In the genomic region with DNA sequence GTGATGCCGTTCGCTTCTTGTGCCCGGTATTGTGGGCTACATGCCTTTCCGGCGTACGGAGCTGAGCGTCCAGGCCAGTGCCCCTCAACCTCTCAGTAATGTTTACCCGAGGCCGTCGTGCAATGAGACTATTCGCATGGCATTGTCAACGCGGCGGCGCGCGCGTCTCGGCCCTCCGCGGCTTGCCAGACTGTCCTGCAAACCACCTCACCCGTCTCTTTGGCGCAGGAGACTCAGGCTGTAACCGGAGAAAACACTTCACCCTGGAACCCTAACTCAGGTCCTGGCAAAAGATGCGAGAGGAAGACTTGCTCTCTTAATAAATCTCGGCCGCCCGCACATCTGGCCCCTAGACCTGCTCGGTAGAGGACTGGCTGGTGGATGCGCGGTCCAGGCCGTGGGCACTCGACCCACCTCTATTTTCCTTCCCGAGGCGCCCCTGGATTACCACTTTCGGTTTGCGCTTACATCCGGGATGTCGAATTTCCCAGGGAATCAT, we compare ENCODE assay signal across 14 cellular contexts.
A peak's percentile ranks its signal among the peaks of the same experiment; 100 is the strongest.
DNase-seq lines count a peak whose midpoint lies in the region; ATAC-seq and TF ChIP-seq lines count a peak whose summit lies in the region.
"Had no signal": no experiment of that assay in that cellular context is flagged by ENCODE, and none has a peak within 500 bp of the region (broad histone marks: within the 10 kb centered on the region; RNA-seq: fewer than 3 reads in every experiment).

No MANE protein-coding gene starts in this region.

- peaks cover 4% of the 10 kb centered on the region for H4K20me1 ChIP-seq in osteoblast (ENCODE audit: insufficient read depth, low read length)

- H3K4me1 ChIP-seq in duodenal mucosa (ENCODE audit: control insufficient read depth in 1 of 2, insufficient read depth in 2 of 2, low read length in 2 of 2) (peaks cover 27 to 28% of the 10 kb centered on the region in 2 donors), osteoblast (ENCODE audit: insufficient read depth, low read length) (peaks cover 10% of the 10 kb centered on the region)
- H3K4me1 ChIP-seq: HAP-1 had no signal

- H3K4me3 ChIP-seq in AG10803 (ENCODE audit: low read length), result peak overlapping the region; percentile 33
- H3K4me3 ChIP-seq in duodenal mucosa (ENCODE audit: low read depth in 1 of 2, low read length in 2 of 2), result peak overlapping the region; percentile 35 to 43
- H3K4me3 ChIP-seq in osteoblast (ENCODE audit: insufficient read depth, low read length), result peak overlapping the region; percentile 24
- H3K4me3 ChIP-seq: HAP-1, SJSA1 had no signal

- peaks cover 95 to 100% of the 10 kb centered on the region in 2 donors for H3K27me3 ChIP-seq in duodenal mucosa (ENCODE audit: control insufficient read depth in 1 of 2, insufficient read depth in 2 of 2, low read length in 2 of 2)
- H3K27me3 ChIP-seq in osteoblast (ENCODE audit: insufficient read depth, low read length), result peaks cover 100% of the 10 kb centered on the region
- H3K27me3 ChIP-seq: SJSA1 had no signal

- no peaks in the 10 kb centered on the region for H3K79me2 ChIP-seq in osteoblast (ENCODE audit: insufficient read depth, low read length)

- H3K9ac ChIP-seq in duodenal mucosa (ENCODE audit: low read depth in 1 of 2, low read length in 2 of 2), result no peak overlapping the region

- no peak for ATAC-seq in HG03135 (IDR thresholded peaks at IDR 0.05; ENCODE audit: unreplicated experiment)
- ATAC-seq: right cardiac atrium had no signal

- DNase-seq in AG10803 (ENCODE audit: low read depth), result no peak
- peak; percentile 29 for DNase-seq in EL
- DNase-seq in osteoblast (ENCODE audit: insufficient read length, low spot score, missing footprints), result peak; percentile 76
- no peak for DNase-seq in NCI-H2196 treated with DMSO at 0.1 percent for 48 hours (lab: John Stamatoyannopoulos, UW; ENCODE audit: unreplicated experiment)
- DNase-seq in GM19240 (ENCODE audit: insufficient read length, low spot score), result no peak
- no peak for DNase-seq in NCI-H1092 treated with DMSO at 0.1 percent for 48 hours (lab: John Stamatoyannopoulos, UW)
- DNase-seq: cerebellar nuclear complex, foreskin melanocyte, right cardiac atrium had no signal

- peak overlapping the region; percentile 40 for H3K4me2 ChIP-seq in osteoblast (ENCODE audit: insufficient read depth, low read length)

- H2AFZ ChIP-seq in osteoblast (ENCODE audit: low read length), result no peak overlapping the region

- H3K27ac ChIP-seq in duodenal mucosa (ENCODE audit: low read depth, low read length) (no peak overlapping the region), osteoblast (ENCODE audit: low read depth, low read length) (no peak overlapping the region)
- H3K27ac ChIP-seq: SJSA1, VCaP had no signal

- H3K9me3 ChIP-seq in duodenal mucosa (ENCODE audit: control insufficient read depth in 1 of 2, low read length in 2 of 2), result no peaks in the 10 kb centered on the region
- no peaks in the 10 kb centered on the region for H3K9me3 ChIP-seq in osteoblast (ENCODE audit: low read depth, low read length)
- H3K9me3 ChIP-seq: HAP-1, SJSA1 had no signal

- TF ChIP-seq CTCF in AG10803 (conservative IDR thresholded peaks at IDR 0.05; ENCODE audit: low read length) (no peak), osteoblast (IDR thresholded peaks at IDR 0.05; ENCODE audit: extremely low read depth, low read depth, low read length) (no peak)

- H3K36me3 ChIP-seq in duodenal mucosa (ENCODE audit: control insufficient read depth in 1 of 2, insufficient read depth in 2 of 2, low read length in 2 of 2) (no peaks in the 10 kb centered on the region), osteoblast (ENCODE audit: insufficient read depth, low read length) (no peaks in the 10 kb centered on the region)
- H3K36me3 ChIP-seq: HAP-1, SJSA1 had no signal

Comparison
In these comparisons a context has a peak if more than half of its experiments do, and no peak if none do; other contexts are left out.
1. DNase-seq: peak in EL (single experiment) and osteoblast (single experiment); none in AG10803 (single experiment), NCI-H2196 treated with DMSO at 0.1 percent for 48 hours (single experiment), GM19240 (single experiment) and NCI-H1092 treated with DMSO at 0.1 percent for 48 hours (single experiment).
2. Peak in every context shown above with its lines, with median percentiles within 50 percentile points of each other: H3K4me3 ChIP-seq.